ENCODE assay signal across 1 cellular context in genomic region chr11:19201737-19202605, GRCh38.
TF ChIP-seq lines count a peak whose summit lies in the region.

Gene CSRP3, minus strand, starts transcription at chr11:19201983. Its CDS starts 9,535 bp downstream, at chr11:19192448.

TF ChIP-seq in SK-N-SH treated with all-trans-retinoic acid at 6 μM for 48 hours, 23 proteins besides CTCF, POLR2A, EP300 and RAD21 (continued from another document):
- TF ChIP-seq PATZ1 (CRISPR knock-in tag; IDR thresholded peaks at IDR 0.05; ENCODE audit: borderline replicate concordance) (no peak), ZNF70 (CRISPR knock-in tag; IDR thresholded peaks at IDR 0.05) (no peak), POU6F1 (CRISPR knock-in tag; IDR thresholded peaks at IDR 0.05; ENCODE audit: borderline replicate concordance, low read depth) (no peak), ZNF565 (CRISPR knock-in tag; conservative IDR thresholded peaks at IDR 0.05; ENCODE audit: low read depth) (no peak), ZC3H10 (CRISPR knock-in tag; IDR thresholded peaks at IDR 0.05) (no peak), TCF4 (CRISPR knock-in tag; IDR thresholded peaks at IDR 0.05; ENCODE audit: borderline replicate concordance) (no peak), TOX (CRISPR knock-in tag; IDR thresholded peaks at IDR 0.05; ENCODE audit: borderline replicate concordance) (no peak), ZNF8 (CRISPR knock-in tag; IDR thresholded peaks at IDR 0.05) (no peak), BACH2 (CRISPR knock-in tag; IDR thresholded peaks at IDR 0.05; ENCODE audit: borderline replicate concordance) (no peak)
